27 cellular contexts compared by ENCODE assay signal in the genomic region with DNA sequence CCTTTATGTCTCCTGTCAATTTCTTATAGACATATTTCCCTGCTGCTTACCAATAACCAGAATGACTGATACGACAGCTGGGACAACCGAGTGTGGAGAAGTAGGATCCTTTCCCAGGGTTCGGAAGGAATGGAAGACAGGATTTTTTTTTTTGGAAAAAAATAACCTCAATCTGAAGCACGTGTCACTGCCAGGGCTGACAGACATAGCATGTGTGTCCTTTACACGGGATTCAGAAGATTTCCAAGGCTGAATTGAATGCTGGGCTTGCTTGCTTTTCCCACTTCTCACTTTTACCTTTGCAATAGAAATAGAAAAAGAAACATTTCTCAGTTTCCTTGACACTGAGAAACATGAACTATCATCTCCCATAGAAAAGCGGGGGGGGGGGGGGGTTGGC.
"Had no signal": no experiment of that assay in that cellular context is flagged by ENCODE, and none has a peak within 500 bp of the region (broad histone marks: within the 10 kb centered on the region; RNA-seq: fewer than 3 reads in every experiment).

No MANE protein-coding gene starts in this region.

- H3K27me3 ChIP-seq: stomach, suprapubic skin, testis, thyroid gland, tibial artery, tibial nerve, transverse colon, upper lobe of left lung, upper lobe of right lung, uterus, vagina had no signal

- ATAC-seq: stimulated activated effector memory CD8-positive, alpha-beta T cell treated with anti-CD3 and anti-CD28 coated beads, Interleukin-12 subunit alpha, Interleukin-12 subunit beta, amount 100 ng/mL, for 72 hours; stimulated activated memory B cell treated with anti-CD40 and anti-IgM and Interleukin-4, amounts not matched to agents 10 μg/mL and 1 μg/mL and 100 μg/mL, for 72 hours; stimulated activated naive B cell treated with anti-CD40 and anti-IgM and Interleukin-4, amounts not matched to agents 10 μg/mL and 1 μg/mL and 100 μg/mL, for 72 hours; stimulated activated naive CD8-positive, alpha-beta T cell treated with anti-CD3 and anti-CD28 coated beads, Interleukin-15, amount 100 ng/mL, for 72 hours; stimulated activated naive CD8-positive, alpha-beta T cell treated with anti-CD3 and anti-CD28 coated beads, Interleukin-15, Interleukin-2, amounts not matched to agents 100 U/mL and 50 U/mL, for 24 hours; upper lobe of right lung had no signal

- DNase-seq: stimulated activated CD4-positive, alpha-beta T cell treated with anti-CD3 and anti-CD28 coated beads, Interleukin-2, amount 100 ng/mL, for 48 hours; stimulated activated CD4-positive, alpha-beta T cell treated with anti-CD3 and anti-CD28 coated beads, Interleukin-4, amount 100 ng/mL, for 1 hour; stimulated activated CD4-positive, alpha-beta T cell treated with anti-CD3 and anti-CD28 coated beads, Interleukin-4, amount 100 ng/mL, for 24 hours; stimulated activated CD4-positive, alpha-beta T cell treated with anti-CD3 and anti-CD28 coated beads, Interleukin-4, amount 100 ng/mL, for 4 hours; stimulated activated CD8-positive, alpha-beta memory T cell treated with anti-CD3 and anti-CD28 coated beads, Interleukin-4, amount 100 ng/mL, for 48 hours; stimulated activated naive B cell treated with anti-CD40 and anti-IgM and Interleukin-4, amounts not matched to agents 10 μg/mL and 1 μg/mL and 100 μg/mL, for 72 hours; stimulated activated naive CD4-positive, alpha-beta T cell; stimulated activated naive CD4-positive, alpha-beta T cell treated with Interleukin-2 at 50 U/mL for 16 hours; stimulated activated naive CD8-positive, alpha-beta T cell treated with anti-CD3 and anti-CD28 coated beads, Interleukin-15, amount 100 ng/mL, for 72 hours; stimulated activated naive CD8-positive, alpha-beta T cell treated with anti-CD3 and anti-CD28 coated beads, Interleukin-15, Interleukin-2, amounts not matched to agents 100 U/mL and 50 U/mL, for 24 hours; stomach; substantia nigra; testis; thyroid gland; tibial artery; transverse colon; trophoblast cell; upper lobe of left lung; upper lobe of right lung; uterus had no signal

- H3K4me1 ChIP-seq: suprapubic skin, testis, thyroid gland, tibial artery, tibial nerve, upper lobe of left lung, upper lobe of right lung, uterus, vagina had no signal

- H3K9me3 ChIP-seq: stomach, suprapubic skin, testis, thoracic aorta, thyroid gland, tibial artery, tibial nerve, transverse colon, upper lobe of left lung, upper lobe of right lung, uterus, vagina had no signal

- H3K36me3 ChIP-seq: stomach, suprapubic skin, thoracic aorta, thyroid gland, tibial artery, tibial nerve, transverse colon, upper lobe of left lung, upper lobe of right lung, uterus, vagina had no signal

- H3K4me3 ChIP-seq: stomach, suprapubic skin, testis, thoracic aorta, thyroid gland, tibial artery, tibial nerve, transverse colon, upper lobe of left lung, upper lobe of right lung, uterus, vagina had no signal

- FAIRE-seq: urothelium cell line had no signal

- H3K27ac ChIP-seq: stomach, suprapubic skin, testis, thoracic aorta, thyroid gland, tibial artery, tibial nerve, transverse colon, upper lobe of left lung, upper lobe of right lung, uterus, vagina had no signal
